ENCODE assay signal across 26 cellular contexts in genomic region chr6:32202186-32202585, GRCh38.
"Had no signal": no experiment of that assay in that cellular context is flagged by ENCODE, and none has a peak within 500 bp of the region (broad histone marks: within the 10 kb centered on the region; RNA-seq: fewer than 3 reads in every experiment).

No MANE protein-coding gene starts in this region.

- H3K27me3 ChIP-seq: brain microvascular endothelial cell, cardiac muscle cell had no signal

- H3K4me2 ChIP-seq: KMS-11 had no signal

- H3K4me3 ChIP-seq: cardiac muscle cell had no signal

- H3K27ac ChIP-seq: brain microvascular endothelial cell, cardiac muscle cell, KMS-11 had no signal

- DNase-seq: activated CD4-positive, alpha-beta T cell treated with anti-CD3 and anti-CD28 coated beads for 48 hours; activated CD4-positive, alpha-beta T cell treated with anti-CD3 and anti-CD28 coated beads, Interleukin-2, amount 50 U/mL, for 4 hours; activated CD4-positive, CD25-positive, alpha-beta regulatory T cell treated with anti-CD3 and anti-CD28 coated beads, Interleukin-2, amount 50 U/mL, for 72 hours; activated CD8-positive, alpha-beta memory T cell treated with anti-CD3 and anti-CD28 coated beads, Interleukin-2, amount 50 U/mL, for 48 hours; activated CD8-positive, alpha-beta T cell treated with anti-CD3 and anti-CD28 coated beads, Interleukin-2, amount 10 ng/mL, durations not matched to agents 7 days and 5 days; activated naive CD4-positive, alpha-beta T cell treated with Interleukin-2 at 50 U/mL for 16 hours; activated naive CD8-positive, alpha-beta T cell treated with anti-CD3 and anti-CD28 coated beads for 36 hours; activated T-cell treated with anti-CD3 and anti-CD28 coated beads, Interleukin-2, amount 50 U/mL, for 1 hour; brain microvascular endothelial cell; cerebellar nuclear complex; NCI-H1105 treated with DMSO at 0.1 percent for 48 hours; NCI-H1436 treated with DMSO at 0.1 percent for 48 hours; NCI-H187; NCI-H2081; NCI-H510A treated with DMSO at 0.1 percent for 48 hours; NCI-H69; NK-92 treated with Interleukin-12 subunit alpha and Interleukin-12 subunit beta, amount 100 ng/mL, for 24 hours; OCI-M1; Right ventricle myocardium superior; RPMI8226; T-helper 17 cell; T-helper 9 cell had no signal

- H3K9ac ChIP-seq: KMS-11 had no signal

- ATAC-seq: activated CD8-positive, alpha-beta T cell treated with anti-CD3 and anti-CD28 coated beads, Interleukin-2, amount 10 ng/mL, durations not matched to agents 7 days and 5 days; Panc1; T-helper 17 cell; WTC11 had no signal

- H3K36me3 ChIP-seq: brain microvascular endothelial cell, cardiac muscle cell had no signal
